ENCODE assay signal across 8 cellular contexts in genomic region chr3:48556796-48557626, GRCh38. TPM values are rescaled to one million over a fixed set of nuclear protein-coding genes. Genes with fewer than 3 reads are reported as not detected.
DNase-seq lines count a peak whose midpoint lies in the region; ATAC-seq and TF ChIP-seq lines count a peak whose summit lies in the region.

PFKFB4 (minus strand) TSS chr3:48556803; CDS start chr3:48556777, 26 bp downstream.

- POLR2A ChIA-PET in activated CD4-positive, alpha-beta T cell treated with anti-CD3 and anti-CD28 coated beads, Interleukin-2, amount 10 ng/mL, durations not matched to agents 7 days and 5 days (lab: Charles Lee), result interaction anchor here (0.6 to 0.8 kb wide), 3 partner anchors 102 to 123 kb away, joined by 3 to 10 read pairs (median 9); partner anchors contain the start of genes CCDC51 and TMA7

- ATAC-seq in GM19328 (IDR thresholded peaks at IDR 0.05; ENCODE audit: unreplicated experiment), result peak; percentile 79
- ATAC-seq in HG03469 (IDR thresholded peaks at IDR 0.05; ENCODE audit: unreplicated experiment), result peak; percentile 66
- ATAC-seq in left colon, result peak; percentile 88

- no peaks in the 10 kb centered on the region for H3K27me3 Mint-ChIP-seq in activated CD4-positive, alpha-beta T cell treated with anti-CD3 and anti-CD28 coated beads, Interleukin-2, amount 10 ng/mL, durations not matched to agents 7 days and 5 days

- H3K27ac Mint-ChIP-seq in activated CD4-positive, alpha-beta T cell treated with anti-CD3 and anti-CD28 coated beads, Interleukin-2, amount 10 ng/mL, durations not matched to agents 7 days and 5 days, result peak within 1 kb of the TSS; percentile 88

- peak within 1 kb of the TSS; percentile 78 for H3K4me3 Mint-ChIP-seq in activated CD4-positive, alpha-beta T cell treated with anti-CD3 and anti-CD28 coated beads, Interleukin-2, amount 10 ng/mL, durations not matched to agents 7 days and 5 days

- no peaks in the 10 kb centered on the region for H3K9me3 Mint-ChIP-seq in activated CD4-positive, alpha-beta T cell treated with anti-CD3 and anti-CD28 coated beads, Interleukin-2, amount 10 ng/mL, durations not matched to agents 7 days and 5 days

- H3K27ac ChIP-seq in coronary artery, result peak within 1 kb of the TSS; percentile 69 to 91

- H3K36me3 Mint-ChIP-seq in activated CD4-positive, alpha-beta T cell treated with anti-CD3 and anti-CD28 coated beads, Interleukin-2, amount 10 ng/mL, durations not matched to agents 7 days and 5 days (ENCODE audit: low read depth), result no peaks in the 10 kb centered on the region

- H3K4me1 Mint-ChIP-seq in activated CD4-positive, alpha-beta T cell treated with anti-CD3 and anti-CD28 coated beads, Interleukin-2, amount 10 ng/mL, durations not matched to agents 7 days and 5 days, result peaks cover 64% of the 10 kb centered on the region

- DNase-seq in C1 segment of cervical spinal cord (lab: John Stamatoyannopoulos, UW) (peak; percentile 72 to 100 (median 100)), NCI-H526 (lab: John Stamatoyannopoulos, UW) (peak; percentile 97 to 99), coronary artery (ENCODE audit: low spot score) (peak; percentile 100), left colon (peak; percentile 100)
- peak; percentile 100 for DNase-seq in activated CD4-positive, alpha-beta T cell treated with anti-CD3 and anti-CD28 coated beads, Interleukin-2, amount 10 ng/mL, durations not matched to agents 7 days and 5 days
- DNase-seq in stimulated activated CD4-positive, alpha-beta T cell treated with anti-CD3 and anti-CD28 coated beads, Interleukin-1b, Interleukin-23, amount 100 ng/mL, for 4 hours (ENCODE audit: low read depth in 2 of 2), result peak; percentile 99

- TF ChIP-seq CTCF in coronary artery (IDR thresholded peaks at IDR 0.05), result no peak

- H3K4me3 ChIP-seq in coronary artery, result peak within 1 kb of the TSS; percentile 89

- intact Hi-C loops in left colon (cut with DNase I, micrococcal nuclease), result no loop called here

- CTCF ChIA-PET in activated CD4-positive, alpha-beta T cell treated with anti-CD3 and anti-CD28 coated beads, Interleukin-2, amount 10 ng/mL, durations not matched to agents 7 days and 5 days (lab: Charles Lee), result interaction anchor here (0.9 to 4.7 kb wide), 15 partner anchors 8 to 288 kb away, joined by 3 to 26 read pairs (median 4); partner anchors contain the start of genes IP6K2 and SLC26A6

RNA-seq across cellular contexts. Expression of gene PFKFB4, which starts in this region (rescaled TPM):
- 10 to 100 TPM; 21.6 to 24.9 TPM for total RNA-seq in activated CD4-positive, alpha-beta T cell treated with anti-CD3 and anti-CD28 coated beads, Interleukin-2, amount 10 ng/mL, durations not matched to agents 7 days and 5 days
- total RNA-seq in left colon, result 1 to 10 TPM; 6.0 to 10.0 TPM

Comparison
In these comparisons a context has a peak if more than half of its experiments do, and no peak if none do; other contexts are left out.
1. Peak in every context shown above with its lines: DNase-seq, ATAC-seq, H3K4me3 ChIP-seq and H3K27ac ChIP-seq.